1 cellular context compared by ENCODE assay signal in genomic region chr14:68578597-68578996, GRCh38.
TF ChIP-seq lines count a peak whose summit lies in the region.

No MANE protein-coding gene starts in this region.

TF ChIP-seq in endothelial cell of umbilical vein, 7 proteins besides CTCF, POLR2A, EP300 and RAD21:
- TF ChIP-seq EZH2 (IDR thresholded peaks at IDR 0.05; ENCODE audit: borderline replicate concordance, low read depth, low read length, severe bottlenecking) (no peak), MAX (IDR thresholded peaks at IDR 0.05; ENCODE audit: insufficient read depth, insufficient read length) (peak; percentile 16)
